In the genomic region with DNA sequence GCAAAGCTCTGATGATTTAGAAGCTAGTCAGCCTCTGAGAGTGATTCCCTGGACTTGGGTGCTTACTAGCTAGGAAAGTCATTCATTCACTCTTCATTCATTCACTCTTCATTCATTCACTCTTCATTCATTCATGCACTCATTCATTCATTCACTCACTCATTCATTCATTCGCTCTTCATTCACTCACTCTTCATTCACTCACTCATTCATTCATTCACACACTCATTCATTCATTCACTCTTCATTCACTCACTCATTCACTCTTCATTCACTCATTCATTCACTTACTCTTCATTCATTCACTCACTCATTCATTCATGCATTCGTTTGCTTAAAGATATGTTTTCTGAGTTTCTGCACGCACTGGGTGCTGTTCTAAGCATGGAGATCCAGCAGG, we compare ENCODE assay signal across 17 cellular contexts.
A peak's percentile ranks its signal among the peaks of the same experiment; 100 is the strongest.
DNase-seq lines count a peak whose midpoint lies in the region; ATAC-seq and TF ChIP-seq lines count a peak whose summit lies in the region.
"Had no signal": no experiment of that assay in that cellular context is flagged by ENCODE, and none has a peak within 500 bp of the region (broad histone marks: within the 10 kb centered on the region; RNA-seq: fewer than 3 reads in every experiment).

No MANE protein-coding gene starts in this region.

- peak overlapping the region; percentile 81 for H2AFZ ChIP-seq in DND-41 (ENCODE audit: low read depth, low read length)

- peaks cover 34% of the 10 kb centered on the region for H3K4me1 ChIP-seq in DND-41 (ENCODE audit: insufficient read depth, low read length)
- H3K4me1 ChIP-seq in naive thymus-derived CD4-positive, alpha-beta T cell (ENCODE audit: control insufficient read depth in 2 of 2, insufficient read depth in 2 of 2, low read length in 2 of 2) = peaks cover 26 to 38% of the 10 kb centered on the region in 2 donors
- H3K4me1 ChIP-seq: psoas muscle, upper lobe of right lung had no signal

- H3K27ac Mint-ChIP-seq in activated CD4-positive, alpha-beta T cell treated with anti-CD3 and anti-CD28 coated beads, Interleukin-2, amount 10 ng/mL, durations not matched to agents 24 days and 14 days = peak overlapping the region; percentile 97
- peak overlapping the region; percentile 97 for H3K27ac Mint-ChIP-seq in activated T-helper 1 cell treated with anti-CD3 and anti-CD28 coated beads, Interleukin-12 subunit alpha, Interleukin-12 subunit beta, Interleukin-2, Interleukin-4 antibody, amounts not matched to agents 30 ng/mL and 10 ng/mL and 1 ng/mL, durations not matched to agents 14 hours and 24 hours and 36 hours
- peak overlapping the region; percentile 96 to 99 (median 98) for H3K27ac Mint-ChIP-seq in naive thymus-derived CD4-positive, alpha-beta T cell
- H3K27ac Mint-ChIP-seq: activated B cell treated with CpG ODN at 0.5 μM for 24 hours had no signal

- H3K36me3 ChIP-seq in DND-41 (ENCODE audit: insufficient read depth, low read length) = no peaks in the 10 kb centered on the region
- H3K36me3 ChIP-seq in naive thymus-derived CD4-positive, alpha-beta T cell (ENCODE audit: control insufficient read depth in 2 of 3, insufficient read depth in 3 of 3, low read length in 3 of 3) = no peaks in the 10 kb centered on the region
- H3K36me3 ChIP-seq: upper lobe of right lung had no signal

- POLR2A ChIA-PET in naive thymus-derived CD4-positive, alpha-beta T cell (lab: Charles Lee) = no interaction called here

- intact Hi-C loops in activated CD4-positive, alpha-beta T cell treated with anti-CD3 and anti-CD28 coated beads, Interleukin-2, amount 10 ng/mL, durations not matched to agents 24 days and 14 days (cut with micrococcal nuclease) = loop anchor here (1.0 to 10.0 kb wide), 4 partner anchors 21 to 333 kb away; no protein-coding TSS in a partner anchor
- intact Hi-C loops in activated T-helper 1 cell treated with anti-CD3 and anti-CD28 coated beads, Interleukin-12 subunit alpha, Interleukin-12 subunit beta, Interleukin-2, Interleukin-4 antibody, amounts not matched to agents 30 ng/mL and 10 ng/mL and 1 ng/mL, durations not matched to agents 14 hours and 24 hours and 36 hours (cut with micrococcal nuclease) = loop anchor here (1.0 to 10.0 kb wide), 5 partner anchors 21 to 1691 kb away; partner anchors contain the start of genes ACOX1 and TEN1
- intact Hi-C loops in naive thymus-derived CD4-positive, alpha-beta T cell (cut with micrococcal nuclease) = loop anchor here (1.0 to 5.0 kb wide), 8 partner anchors 21 to 503 kb away; partner anchors contain the start of genes TNRC6C (in 2 of the 2) and SYNGR2 (in 1 of the 2)
- intact Hi-C loops in left ventricle myocardium superior (cut with micrococcal nuclease) = no loop called here

- peak overlapping the region; percentile 47 for H3K9ac ChIP-seq in DND-41 (ENCODE audit: low read depth, low read length)

- peaks cover 7% of the 10 kb centered on the region for H3K9me3 ChIP-seq in DND-41 (ENCODE audit: insufficient read depth, low read length, severe bottlenecking)
- peaks cover 0 to 6% (median 0%) of the 10 kb centered on the region in 3 experiments for H3K9me3 ChIP-seq in naive thymus-derived CD4-positive, alpha-beta T cell (ENCODE audit: control insufficient read depth in 2 of 3, low read length in 3 of 3)
- H3K9me3 ChIP-seq: upper lobe of right lung had no signal

- peak overlapping the region; percentile 88 for H3K4me3 Mint-ChIP-seq in activated CD4-positive, alpha-beta T cell treated with anti-CD3 and anti-CD28 coated beads, Interleukin-2, amount 10 ng/mL, durations not matched to agents 24 days and 14 days
- peak overlapping the region; percentile 88 for H3K4me3 Mint-ChIP-seq in activated T-helper 1 cell treated with anti-CD3 and anti-CD28 coated beads, Interleukin-12 subunit alpha, Interleukin-12 subunit beta, Interleukin-2, Interleukin-4 antibody, amounts not matched to agents 30 ng/mL and 10 ng/mL and 1 ng/mL, durations not matched to agents 14 hours and 24 hours and 36 hours
- peak overlapping the region; percentile 80 to 97 (median 93) for H3K4me3 Mint-ChIP-seq in naive thymus-derived CD4-positive, alpha-beta T cell

- H4K20me1 ChIP-seq in DND-41 (ENCODE audit: insufficient read depth, low read length) = no peaks in the 10 kb centered on the region

- peaks cover 32% of the 10 kb centered on the region for H3K4me1 Mint-ChIP-seq in activated CD4-positive, alpha-beta T cell treated with anti-CD3 and anti-CD28 coated beads, Interleukin-2, amount 10 ng/mL, durations not matched to agents 24 days and 14 days
- peaks cover 33% of the 10 kb centered on the region for H3K4me1 Mint-ChIP-seq in activated T-helper 1 cell treated with anti-CD3 and anti-CD28 coated beads, Interleukin-12 subunit alpha, Interleukin-12 subunit beta, Interleukin-2, Interleukin-4 antibody, amounts not matched to agents 30 ng/mL and 10 ng/mL and 1 ng/mL, durations not matched to agents 14 hours and 24 hours and 36 hours (ENCODE audit: low read depth)
- H3K4me1 Mint-ChIP-seq in naive thymus-derived CD4-positive, alpha-beta T cell = peaks cover 33 to 63% (median 57%) of the 10 kb centered on the region in 7 donors

- peak overlapping the region; percentile 71 for H3K4me2 ChIP-seq in DND-41 (ENCODE audit: insufficient read depth, low read length)

- CTCF ChIA-PET in naive thymus-derived CD4-positive, alpha-beta T cell (lab: Charles Lee) = interaction anchor here (0.6 kb wide), 1 partner anchor 291 kb away, joined by 3 read pairs; no protein-coding TSS in a partner anchor

- no peak for TF ChIP-seq CTCF in DND-41 (IDR thresholded peaks at IDR 0.05; ENCODE audit: borderline replicate concordance, extremely low read depth, low read length, poor library complexity, severe bottlenecking)

- peak overlapping the region in 1 of 2 experiments; percentile 55; a peak in 2 of 4 replicates for H3K4me3 ChIP-seq in DND-41 (ENCODE audit: low read depth in 1 of 2, low read length in 2 of 2)
- peak overlapping the region; percentile 55 for H3K4me3 ChIP-seq in naive thymus-derived CD4-positive, alpha-beta T cell (ENCODE audit: low read length)
- H3K4me3 ChIP-seq: psoas muscle, upper lobe of right lung had no signal

- H3K9me3 Mint-ChIP-seq in activated CD4-positive, alpha-beta T cell treated with anti-CD3 and anti-CD28 coated beads, Interleukin-2, amount 10 ng/mL, durations not matched to agents 24 days and 14 days = peaks cover 20% of the 10 kb centered on the region
- peaks cover 20% of the 10 kb centered on the region for H3K9me3 Mint-ChIP-seq in activated T-helper 1 cell treated with anti-CD3 and anti-CD28 coated beads, Interleukin-12 subunit alpha, Interleukin-12 subunit beta, Interleukin-2, Interleukin-4 antibody, amounts not matched to agents 30 ng/mL and 10 ng/mL and 1 ng/mL, durations not matched to agents 14 hours and 24 hours and 36 hours
- peaks cover 0 to 24% (median 13%) of the 10 kb centered on the region in 11 donors for H3K9me3 Mint-ChIP-seq in naive thymus-derived CD4-positive, alpha-beta T cell

- no peak for DNase-seq in activated CD4-positive, alpha-beta T cell treated with anti-CD3 and anti-CD28 coated beads, Interleukin-2, amount 10 ng/mL, durations not matched to agents 24 days and 14 days
- DNase-seq in activated CD4-positive, alpha-beta T cell treated with anti-CD3 and anti-CD28 coated beads, Interleukin-2, amount 50 U/mL, for 1 hour = no peak
- DNase-seq in DND-41 (no peak), left ventricle myocardium superior (no peak), amniotic stem cell (lab: John Stamatoyannopoulos, UW) (no peak)
- no peak for DNase-seq in activated T-helper 1 cell treated with anti-CD3 and anti-CD28 coated beads, Interleukin-12 subunit alpha, Interleukin-12 subunit beta, Interleukin-2, Interleukin-4 antibody, amounts not matched to agents 30 ng/mL and 10 ng/mL and 1 ng/mL, durations not matched to agents 14 hours and 24 hours and 36 hours (ENCODE audit: low spot score)
- DNase-seq in naive thymus-derived CD4-positive, alpha-beta T cell = no peak
- DNase-seq: activated B cell treated with CpG ODN at 0.5 μM for 24 hours, Calu3, mesendoderm, NCI-H2081, NCI-H524 treated with DMSO at 0.1 percent for 48 hours, psoas muscle, SHP77 treated with DMSO at 0.1 percent for 48 hours had no signal

- peak overlapping the region; percentile 92 for H3K27ac ChIP-seq in DND-41 (ENCODE audit: low read length)
- peak overlapping the region; percentile 75 for H3K27ac ChIP-seq in naive thymus-derived CD4-positive, alpha-beta T cell (ENCODE audit: low read depth, low read length)
- H3K27ac ChIP-seq: psoas muscle, upper lobe of right lung had no signal

- no peak for ATAC-seq in DND-41 (ENCODE audit: insufficient read depth, low read depth)
- no peak for ATAC-seq in naive thymus-derived CD4-positive, alpha-beta T cell
- no peak for ATAC-seq in HG02759 (IDR thresholded peaks at IDR 0.05; ENCODE audit: unreplicated experiment)
- ATAC-seq in left ventricle myocardium superior = no peak
- ATAC-seq: psoas muscle, upper lobe of right lung had no signal

- no peaks in the 10 kb centered on the region for H3K27me3 ChIP-seq in DND-41 (ENCODE audit: insufficient read depth, low read length, poor library complexity)
- no peaks in the 10 kb centered on the region for H3K27me3 ChIP-seq in naive thymus-derived CD4-positive, alpha-beta T cell (ENCODE audit: control insufficient read depth in 2 of 2, insufficient read depth in 2 of 2, low read length in 2 of 2)
- H3K27me3 ChIP-seq: upper lobe of right lung had no signal

- H3K27me3 Mint-ChIP-seq in activated CD4-positive, alpha-beta T cell treated with anti-CD3 and anti-CD28 coated beads, Interleukin-2, amount 10 ng/mL, durations not matched to agents 24 days and 14 days = peaks cover 2% of the 10 kb centered on the region
- no peaks in the 10 kb centered on the region for H3K27me3 Mint-ChIP-seq in activated T-helper 1 cell treated with anti-CD3 and anti-CD28 coated beads, Interleukin-12 subunit alpha, Interleukin-12 subunit beta, Interleukin-2, Interleukin-4 antibody, amounts not matched to agents 30 ng/mL and 10 ng/mL and 1 ng/mL, durations not matched to agents 14 hours and 24 hours and 36 hours (ENCODE audit: insufficient read depth)
- peaks cover 0 to 2% (median 0%) of the 10 kb centered on the region in 5 donors for H3K27me3 Mint-ChIP-seq in naive thymus-derived CD4-positive, alpha-beta T cell
- H3K27me3 Mint-ChIP-seq: activated B cell treated with CpG ODN at 0.5 μM for 24 hours had no signal

- no peaks in the 10 kb centered on the region for H3K79me2 ChIP-seq in DND-41 (ENCODE audit: insufficient read depth, low read length)

- peaks cover 29% of the 10 kb centered on the region for H3K36me3 Mint-ChIP-seq in activated CD4-positive, alpha-beta T cell treated with anti-CD3 and anti-CD28 coated beads, Interleukin-2, amount 10 ng/mL, durations not matched to agents 24 days and 14 days (ENCODE audit: low read depth)
- H3K36me3 Mint-ChIP-seq in activated T-helper 1 cell treated with anti-CD3 and anti-CD28 coated beads, Interleukin-12 subunit alpha, Interleukin-12 subunit beta, Interleukin-2, Interleukin-4 antibody, amounts not matched to agents 30 ng/mL and 10 ng/mL and 1 ng/mL, durations not matched to agents 14 hours and 24 hours and 36 hours (ENCODE audit: low read depth) = peaks cover 22% of the 10 kb centered on the region
- H3K36me3 Mint-ChIP-seq in naive thymus-derived CD4-positive, alpha-beta T cell = peaks cover 4 to 34% (median 17%) of the 10 kb centered on the region in 5 donors
- H3K36me3 Mint-ChIP-seq: IgD-negative memory B cell had no signal
